Comparison of ENCODE assay signal across 19 cellular contexts in the genomic region with DNA sequence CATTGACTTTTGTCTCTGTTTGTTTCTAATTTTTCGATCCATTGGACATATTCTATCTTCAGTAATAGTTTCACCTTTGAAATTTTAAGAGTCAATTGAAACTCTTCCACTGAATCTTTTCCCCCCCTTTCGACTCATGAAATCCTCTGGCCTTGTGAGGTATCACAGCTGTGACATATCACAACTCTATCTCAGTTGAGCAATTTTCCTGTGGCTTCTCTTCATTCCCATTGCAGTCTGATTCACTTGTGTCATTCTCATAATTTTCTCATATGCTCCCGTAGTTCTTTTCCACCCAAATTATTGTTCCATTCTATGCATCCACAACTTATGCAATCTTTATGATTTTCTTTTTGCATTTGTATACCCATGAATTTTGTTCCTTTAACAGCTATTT.
A peak's percentile ranks its signal among the peaks of the same experiment; 100 is the strongest.
DNase-seq lines count a peak whose midpoint lies in the region; ATAC-seq and TF ChIP-seq lines count a peak whose summit lies in the region.
"Had no signal": no experiment of that assay in that cellular context is flagged by ENCODE, and none has a peak within 500 bp of the region (broad histone marks: within the 10 kb centered on the region; RNA-seq: fewer than 3 reads in every experiment).

No MANE protein-coding gene starts in this region.

- H3K4me3 Mint-ChIP-seq in activated CD4-positive, alpha-beta T cell treated with anti-CD3 and anti-CD28 coated beads for 36 hours: no peak overlapping the region
- H3K4me3 Mint-ChIP-seq: H9, memory B cell had no signal

- H3K27me3 Mint-ChIP-seq in activated CD4-positive, alpha-beta T cell treated with anti-CD3 and anti-CD28 coated beads for 36 hours: peaks cover 6% of the 10 kb centered on the region
- H3K27me3 Mint-ChIP-seq: memory B cell had no signal

- DNase-seq in AG04449 (ENCODE audit: low read depth, low spot score) (peak; percentile 67), HT1080 (ENCODE audit: low read depth) (peak; percentile 65), cardiac fibroblast (ENCODE audit: low read depth in 2 of 2) (peak; percentile 68 to 95), kidney tubule cell (ENCODE audit: low spot score) (peak; percentile 79), substantia nigra (lab: John Stamatoyannopoulos, UW) (no peak)
- DNase-seq in activated CD4-positive, alpha-beta T cell treated with anti-CD3 and anti-CD28 coated beads for 36 hours: no peak
- DNase-seq in activated CD4-positive, CD25-positive, alpha-beta regulatory T cell treated with anti-CD3 and anti-CD28 coated beads, Interleukin-2, amount 50 U/mL, for 72 hours: no peak
- DNase-seq: activated CD4-positive, alpha-beta T cell treated with anti-CD3 and anti-CD28 coated beads for 4 hours; activated T-cell treated with anti-CD3 and anti-CD28 coated beads, Interleukin-2, amount 50 U/mL, for 1 hour; aorta; BE2C; DMS79; effector memory CD4-positive, alpha-beta T cell; H9; hippocampal formation; ovary; upper lobe of left lung had no signal

- H3K4me3 ChIP-seq in AG04449 (ENCODE audit: low read depth, low read length) (no peak overlapping the region), cardiac fibroblast (replicated peaks in 1 of 2; ENCODE audit: low read depth in 2 of 2, low read length in 2 of 2) (no peak overlapping the region)
- H3K4me3 ChIP-seq: ovary, upper lobe of left lung had no signal

- no peak overlapping the region for H3K27ac ChIP-seq in substantia nigra (ENCODE audit: low read depth, low read length, poor library complexity, severe bottlenecking)
- H3K27ac ChIP-seq: ovary, upper lobe of left lung had no signal

- no peak for ATAC-seq in HG02870 (IDR thresholded peaks at IDR 0.05; ENCODE audit: unreplicated experiment)
- no peak for ATAC-seq in activated CD4-positive, alpha-beta T cell treated with anti-CD3 and anti-CD28 coated beads for 36 hours

- H3K4me1 Mint-ChIP-seq in activated CD4-positive, alpha-beta T cell treated with anti-CD3 and anti-CD28 coated beads for 36 hours: no peaks in the 10 kb centered on the region
- H3K4me1 Mint-ChIP-seq: H9, memory B cell had no signal

- CTCF ChIA-PET in AG04449 (lab: Yijun Ruan, JAX): interaction anchor here (0.8 to 2.2 kb wide), 3 partner anchors 12 to 260 kb away, joined by 3 to 6 read pairs (median 3); no protein-coding TSS in a partner anchor
- CTCF ChIA-PET in activated CD4-positive, alpha-beta T cell treated with anti-CD3 and anti-CD28 coated beads for 36 hours (lab: Charles Lee): interaction anchor here (1.5 to 1.9 kb wide), 2 partner anchors 10 to 398 kb away, joined by 3 read pairs; no protein-coding TSS in a partner anchor

- intact Hi-C loops in activated CD4-positive, alpha-beta T cell treated with anti-CD3 and anti-CD28 coated beads for 36 hours (cut with DNase I, micrococcal nuclease): no loop called here

- no peaks in the 10 kb centered on the region for H3K9me3 Mint-ChIP-seq in activated CD4-positive, alpha-beta T cell treated with anti-CD3 and anti-CD28 coated beads for 36 hours (ENCODE audit: low read depth)

- H3K36me3 Mint-ChIP-seq in activated CD4-positive, alpha-beta T cell treated with anti-CD3 and anti-CD28 coated beads for 36 hours (ENCODE audit: low read depth): no peaks in the 10 kb centered on the region
- H3K36me3 Mint-ChIP-seq: memory B cell had no signal

- no peak for TF ChIP-seq CTCF in AG04449 (IDR thresholded peaks at IDR 0.05; ENCODE audit: insufficient read depth, low read length, missing control alignments)
- no peak for TF ChIP-seq CTCF in cardiac fibroblast (IDR thresholded peaks at IDR 0.05; ENCODE audit: low read depth, low read length)

- H3K27ac Mint-ChIP-seq in activated CD4-positive, alpha-beta T cell treated with anti-CD3 and anti-CD28 coated beads for 36 hours: no peak overlapping the region
- H3K27ac Mint-ChIP-seq: H9, memory B cell had no signal

- POLR2A ChIA-PET in AG04449 (lab: Yijun Ruan, JAX): interaction anchor here (1.1 kb wide), 1 partner anchor 21 kb away, joined by 4 read pairs; no protein-coding TSS in a partner anchor
- POLR2A ChIA-PET in activated CD4-positive, alpha-beta T cell treated with anti-CD3 and anti-CD28 coated beads for 36 hours (lab: Charles Lee): no interaction called here

Comparison
In these comparisons a context has a peak if more than half of its experiments do, and no peak if none do; other contexts are left out.
1. DNase-seq: peak in AG04449 (single experiment), HT1080 (single experiment), cardiac fibroblast (2 of 2) and kidney tubule cell (single experiment); none in activated CD4-positive, alpha-beta T cell treated with anti-CD3 and anti-CD28 coated beads for 36 hours (single experiment), activated CD4-positive, CD25-positive, alpha-beta regulatory T cell treated with anti-CD3 and anti-CD28 coated beads, Interleukin-2, amount 50 U/mL, for 72 hours (single experiment) and substantia nigra (0 of 49).